ENCODE assay signal across 8 cellular contexts in the genomic region with DNA sequence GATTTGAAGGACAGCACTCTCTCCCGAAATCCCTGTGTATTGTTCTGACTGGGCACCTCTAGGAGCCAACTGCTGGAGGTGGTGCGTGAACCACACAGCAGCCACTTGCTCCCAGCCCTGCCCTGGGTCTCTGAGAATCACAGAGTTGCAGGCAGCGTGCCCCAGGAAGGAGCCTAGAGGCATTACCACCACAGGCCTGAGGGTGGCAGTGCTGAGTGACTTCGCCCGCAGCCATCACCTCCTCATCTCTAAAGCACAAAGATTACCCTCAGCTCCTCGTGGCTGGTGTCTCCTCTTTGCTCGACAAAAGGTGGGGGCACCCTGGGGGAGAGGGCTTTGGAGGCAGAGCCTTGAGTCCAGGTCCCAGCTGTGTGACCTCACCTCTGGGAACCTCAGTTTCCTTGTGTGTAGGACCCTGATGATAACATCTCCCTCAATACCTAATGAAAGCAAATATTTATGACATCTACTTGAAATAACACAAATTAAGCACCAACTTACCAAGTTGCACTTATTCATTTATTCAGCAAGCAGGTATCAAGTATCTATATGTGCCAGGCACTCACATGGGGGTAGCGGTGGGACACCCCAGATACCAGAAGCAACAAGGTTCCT.
DNase-seq lines count a peak whose midpoint lies in the region; FAIRE-seq lines count a peak whose summit lies in the region.

No MANE protein-coding gene starts in this region.

- peak; percentile 60 for DNase-seq in COLO668 (lab: John Stamatoyannopoulos, UW; ENCODE audit: unreplicated experiment)
- peak; percentile 54 for DNase-seq in HTR-8/SVneo (ENCODE audit: insufficient read length, low spot score)
- peak in 4 of 5 donors; percentile 17 to 44 (median 34) for DNase-seq in T-helper 1 cell
- peak in 30 of 56 donors; percentile 11 to 69 (median 30) for DNase-seq in amygdala (lab: John Stamatoyannopoulos, UW)
- peak; percentile 14 to 24 for DNase-seq in hippocampal formation (lab: John Stamatoyannopoulos, UW)
- peak; percentile 38 to 48 for DNase-seq in stimulated activated CD4-positive, alpha-beta T cell treated with anti-CD3 and anti-CD28 coated beads, Interleukin-15, amount 100 ng/mL, for 48 hours (ENCODE audit: low read depth in 2 of 2)
- no peak for DNase-seq in cortex of kidney (lab: John Stamatoyannopoulos, UW)
- no peak for DNase-seq in NCI-H774 (lab: John Stamatoyannopoulos, UW)

- no peak for FAIRE-seq in HTR-8/SVneo (lab: Jason Lieb, UNC)

Comparison
In these comparisons a context has a peak if more than half of its experiments do, and no peak if none do; other contexts are left out.
1. DNase-seq: peak in COLO668 (single experiment), HTR-8/SVneo (single experiment), T-helper 1 cell (4 of 5), amygdala (30 of 56), hippocampal formation (2 of 2) and stimulated activated CD4-positive, alpha-beta T cell treated with anti-CD3 and anti-CD28 coated beads, Interleukin-15, amount 100 ng/mL, for 48 hours (2 of 2); none in cortex of kidney (single experiment) and NCI-H774 (single experiment).